ENCODE assay signal across 8 cellular contexts in the genomic region with DNA sequence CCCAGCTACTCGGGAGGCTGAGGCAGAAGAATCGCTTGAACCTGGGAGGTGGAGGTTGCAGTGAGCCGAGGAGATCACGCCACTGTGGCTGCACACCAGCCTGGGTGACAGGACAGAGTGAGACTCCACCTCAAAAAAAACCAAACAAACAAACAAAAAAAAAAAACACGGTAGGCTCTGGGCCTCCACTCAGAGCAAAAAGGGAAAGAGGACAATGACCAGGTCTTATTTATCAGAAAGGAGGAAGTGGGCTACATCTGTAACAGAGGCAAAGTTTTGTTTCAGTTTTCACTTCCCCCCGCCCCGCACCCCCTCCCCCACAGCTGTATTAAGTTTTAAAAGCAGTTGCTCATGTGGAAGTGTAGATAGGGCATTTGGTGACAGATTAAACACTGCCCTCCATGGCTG.
DNase-seq lines count a peak whose midpoint lies in the region; ATAC-seq, FAIRE-seq and TF ChIP-seq lines count a peak whose summit lies in the region.

No MANE protein-coding gene starts in this region.

- DNase-seq in GM12892 (ENCODE audit: insufficient read length) (peak; percentile 12), GM12878 (ENCODE audit: low read depth, low spot score) (peak; percentile 40), dorsolateral prefrontal cortex (no peak), NCI-H748 (lab: John Stamatoyannopoulos, UW; ENCODE audit: unreplicated experiment) (no peak)
- no peak for DNase-seq in stimulated activated CD8-positive, alpha-beta memory T cell treated with anti-CD3 and anti-CD28 coated beads, Interleukin-4, amount 100 ng/mL, for 48 hours
- DNase-seq in stimulated activated CD4-positive, alpha-beta T cell treated with anti-CD3 and anti-CD28 coated beads, Interleukin-4, amount 100 ng/mL, for 1 hour = no peak

- TF ChIP-seq EP300 in GM12878 (IDR thresholded peaks at IDR 0.05; ENCODE audit: borderline replicate concordance in 1 of 2, control insufficient read depth in 1 of 2, low read depth in 2 of 2, low read length in 2 of 2) = peak in 1 of 2 experiments; percentile 30; a peak in 1 of 4 replicates

- ATAC-seq in GM21423 (IDR thresholded peaks at IDR 0.05; ENCODE audit: unreplicated experiment) = peak; percentile 87
- peak; percentile 67 for ATAC-seq in HG03457 (IDR thresholded peaks at IDR 0.05; ENCODE audit: unreplicated experiment)
- peak; percentile 96 for ATAC-seq in GM12878

- H3K27ac ChIP-seq in GM12878 (ENCODE audit: control insufficient read depth, insufficient read depth) = no peak overlapping the region
- no peak overlapping the region for H3K27ac ChIP-seq in dorsolateral prefrontal cortex

- TF ChIP-seq CTCF in GM12878 (IDR thresholded peaks at IDR 0.05 in 2 of 3, conservative IDR thresholded peaks at IDR 0.05 in 1 of 3; ENCODE audit: control insufficient read depth in 2 of 3, extremely low read depth in 1 of 3, insufficient read depth in 1 of 3, low read depth in 3 of 3, low read length in 3 of 3) = no peak
- no peak for TF ChIP-seq CTCF in dorsolateral prefrontal cortex (IDR thresholded peaks at IDR 0.05 in 54 of 56, conservative IDR thresholded peaks at IDR 0.05 in 2 of 56; ENCODE audit: low read depth in 1 of 56, partially characterized antibody in 56 of 56)

- peaks cover 19% of the 10 kb centered on the region for H3K4me1 ChIP-seq in GM12878 (ENCODE audit: control insufficient read depth, insufficient read depth, low read length)

- H3K79me2 ChIP-seq in GM12878 (ENCODE audit: control insufficient read depth, insufficient read depth, low read length) = no peaks in the 10 kb centered on the region

- POLR2A ChIA-PET in GM12878 (lab: Charles Lee) = no interaction called here

- intact Hi-C loops in GM12878 (cut with micrococcal nuclease; ENCODE audit: unreplicated experiment) (no loop called here), dorsolateral prefrontal cortex (cut with DNase I) (loop anchor here in 1 of 2 donors (5.0 kb wide), 1 partner anchor 49 kb away; no protein-coding TSS in a partner anchor)

- H3K4me2 ChIP-seq in GM12878 (ENCODE audit: control insufficient read depth, insufficient read depth) = peak overlapping the region; percentile 54

- in situ Hi-C loops in GM12878 (cut with MboI) = no loop called here

- RAD21 ChIA-PET in GM12878 (lab: Charles Lee; ENCODE audit: unreplicated experiment) = interaction anchor here (0.9 kb wide), 1 partner anchor 155 kb away, joined by 3 read pairs; no protein-coding TSS in a partner anchor

- FAIRE-seq in GM12892 (lab: Jason Lieb, UNC) = peak; percentile 69
- peak; percentile 35 for FAIRE-seq in GM12878 (lab: Jason Lieb, UNC)

- 0 out of 2 replicates have a peak overlapping the region, but pooled peaks have one; percentile 21 for H3K4me3 ChIP-seq in GM12878
- no peak overlapping the region for H3K4me3 ChIP-seq in dorsolateral prefrontal cortex

- no TSS peak for BruUV-seq in GM12878 (replicated peaks; lab: Mats Ljungman, UMichigan)

- TF ChIP-seq RAD21 in GM12878 (IDR thresholded peaks at IDR 0.05; ENCODE audit: insufficient read depth, low read depth, low read length) = no peak

- SMC1A ChIA-PET in GM12878 (lab: Charles Lee; ENCODE audit: uncharacterized antibody, unreplicated experiment) = interaction anchor here (1.2 kb wide), 1 partner anchor 156 kb away, joined by 3 read pairs; no protein-coding TSS in a partner anchor

- no peaks in the 10 kb centered on the region for H3K27me3 ChIP-seq in GM12878 (replicated peaks in 1 of 2; ENCODE audit: control insufficient read depth in 2 of 2, insufficient read depth in 2 of 2, low read length in 1 of 2)
- no peaks in the 10 kb centered on the region for H3K27me3 ChIP-seq in dorsolateral prefrontal cortex

- CTCF ChIA-PET in GM12878 (lab: Yijun Ruan, JAX) = interaction anchor here (1.0 to 1.2 kb wide), 2 partner anchors 86 to 286 kb away, joined by 4 to 5 read pairs; no protein-coding TSS in a partner anchor

- WGBS in GM12878 (ENCODE audit: insufficient coverage, insufficient replicate concordance, low lambda C conversion rate, missing lambda C conversion rate) = 0% methylated on average over 7 of the region's 7 CpGs

- peak overlapping the region; percentile 24; the same call in 1 of the 2 replicates for H2AFZ ChIP-seq in GM12878 (ENCODE audit: control insufficient read depth, low read depth, low read length)

- H3K9ac ChIP-seq in GM12878 (ENCODE audit: control insufficient read depth, insufficient read depth, low read length) = no peak overlapping the region

- H4K20me1 ChIP-seq in GM12878 (ENCODE audit: control insufficient read depth, insufficient read depth) = no peaks in the 10 kb centered on the region

- TF ChIP-seq POLR2A in GM12892 (IDR thresholded peaks at IDR 0.05; ENCODE audit: low read depth, low read length) (no peak), GM12878 (IDR thresholded peaks at IDR 0.05; ENCODE audit: low read depth, low read length) (no peak)

- no peaks in the 10 kb centered on the region; the same call in 2 of the 3 replicates for H3K9me3 ChIP-seq in GM12878 (replicated peaks; ENCODE audit: control insufficient read depth, insufficient read depth, low read length)

- no peaks in the 10 kb centered on the region for H3K36me3 ChIP-seq in GM12878 (ENCODE audit: control insufficient read depth in 2 of 2, insufficient read depth in 2 of 2, low read length in 1 of 2)

TF ChIP-seq in GM12878, 131 proteins besides CTCF, POLR2A, EP300 and RAD21 (continues in another document):
- TF ChIP-seq SMARCA5 (IDR thresholded peaks at IDR 0.05) (no peak), NBN (IDR thresholded peaks at IDR 0.05) (peak; percentile 66; the same call in 1 of the 2 replicates), CREM (IDR thresholded peaks at IDR 0.05; ENCODE audit: low read depth) (0 out of 2 replicates have a peak, but pooled peaks have one; percentile 26), SREBF2 (IDR thresholded peaks at IDR 0.05; ENCODE audit: low read length) (no peak), ATF7 (IDR thresholded peaks at IDR 0.05; ENCODE audit: low read depth) (peak; percentile 53; the same call in 1 of the 2 replicates), ETV6 (conservative IDR thresholded peaks at IDR 0.05 in 1 of 2, IDR thresholded peaks at IDR 0.05 in 1 of 2; ENCODE audit: borderline replicate concordance in 1 of 2, low read depth in 1 of 2) (peak in 1 of 2 experiments; percentile 84; a peak in 2 of 4 replicates), RUNX3 (IDR thresholded peaks at IDR 0.05; ENCODE audit: low read length) (peak; percentile 20; the same call in 1 of the 2 replicates), POU2F2 (IDR thresholded peaks at IDR 0.05; ENCODE audit: borderline replicate concordance, low read depth, low read length) (no peak), MTA2 (IDR thresholded peaks at IDR 0.05; ENCODE audit: low read depth) (peak; percentile 25; the same call in 1 of the 2 replicates), IKZF2 (IDR thresholded peaks at IDR 0.05) (peak in 1 of 2 experiments; percentile 31; a peak in 2 of 4 replicates), SPI1 (IDR thresholded peaks at IDR 0.05; ENCODE audit: borderline replicate concordance, insufficient read depth, low read depth, low read length) (peak; percentile 84; the same call in 1 of the 2 replicates), SP1 (IDR thresholded peaks at IDR 0.05; ENCODE audit: low read depth, low read length) (no peak), MYB (IDR thresholded peaks at IDR 0.05; ENCODE audit: borderline replicate concordance, low read depth, low read length) (no peak), DPF2 (IDR thresholded peaks at IDR 0.05) (peak; percentile 37; the same call in 1 of the 2 replicates), JUNB (IDR thresholded peaks at IDR 0.05) (no peak), ZNF384 (IDR thresholded peaks at IDR 0.05; ENCODE audit: borderline replicate concordance, low read depth, low read length) (peak; percentile 72; the same call in 1 of the 2 replicates), STAT3 (IDR thresholded peaks at IDR 0.05; ENCODE audit: low read depth, low read length) (no peak)
- TF ChIP-seq, protein P1, sequence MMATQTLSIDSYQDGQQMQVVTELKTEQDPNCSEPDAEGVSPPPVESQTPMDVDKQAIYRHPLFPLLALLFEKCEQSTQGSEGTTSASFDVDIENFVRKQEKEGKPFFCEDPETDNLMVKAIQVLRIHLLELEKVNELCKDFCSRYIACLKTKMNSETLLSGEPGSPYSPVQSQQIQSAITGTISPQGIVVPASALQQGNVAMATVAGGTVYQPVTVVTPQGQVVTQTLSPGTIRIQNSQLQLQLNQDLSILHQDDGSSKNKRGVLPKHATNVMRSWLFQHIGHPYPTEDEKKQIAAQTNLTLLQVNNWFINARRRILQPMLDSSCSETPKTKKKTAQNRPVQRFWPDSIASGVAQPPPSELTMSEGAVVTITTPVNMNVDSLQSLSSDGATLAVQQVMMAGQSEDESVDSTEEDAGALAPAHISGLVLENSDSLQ (IDR thresholded peaks at IDR 0.05) = no peak
- TF ChIP-seq, protein P2, sequence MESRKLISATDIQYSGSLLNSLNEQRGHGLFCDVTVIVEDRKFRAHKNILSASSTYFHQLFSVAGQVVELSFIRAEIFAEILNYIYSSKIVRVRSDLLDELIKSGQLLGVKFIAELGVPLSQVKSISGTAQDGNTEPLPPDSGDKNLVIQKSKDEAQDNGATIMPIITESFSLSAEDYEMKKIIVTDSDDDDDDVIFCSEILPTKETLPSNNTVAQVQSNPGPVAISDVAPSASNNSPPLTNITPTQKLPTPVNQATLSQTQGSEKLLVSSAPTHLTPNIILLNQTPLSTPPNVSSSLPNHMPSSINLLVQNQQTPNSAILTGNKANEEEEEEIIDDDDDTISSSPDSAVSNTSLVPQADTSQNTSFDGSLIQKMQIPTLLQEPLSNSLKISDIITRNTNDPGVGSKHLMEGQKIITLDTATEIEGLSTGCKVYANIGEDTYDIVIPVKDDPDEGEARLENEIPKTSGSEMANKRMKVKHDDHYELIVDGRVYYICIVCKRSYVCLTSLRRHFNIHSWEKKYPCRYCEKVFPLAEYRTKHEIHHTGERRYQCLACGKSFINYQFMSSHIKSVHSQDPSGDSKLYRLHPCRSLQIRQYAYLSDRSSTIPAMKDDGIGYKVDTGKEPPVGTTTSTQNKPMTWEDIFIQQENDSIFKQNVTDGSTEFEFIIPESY (IDR thresholded peaks at IDR 0.05) = no peak
- TF ChIP-seq, protein P3, sequence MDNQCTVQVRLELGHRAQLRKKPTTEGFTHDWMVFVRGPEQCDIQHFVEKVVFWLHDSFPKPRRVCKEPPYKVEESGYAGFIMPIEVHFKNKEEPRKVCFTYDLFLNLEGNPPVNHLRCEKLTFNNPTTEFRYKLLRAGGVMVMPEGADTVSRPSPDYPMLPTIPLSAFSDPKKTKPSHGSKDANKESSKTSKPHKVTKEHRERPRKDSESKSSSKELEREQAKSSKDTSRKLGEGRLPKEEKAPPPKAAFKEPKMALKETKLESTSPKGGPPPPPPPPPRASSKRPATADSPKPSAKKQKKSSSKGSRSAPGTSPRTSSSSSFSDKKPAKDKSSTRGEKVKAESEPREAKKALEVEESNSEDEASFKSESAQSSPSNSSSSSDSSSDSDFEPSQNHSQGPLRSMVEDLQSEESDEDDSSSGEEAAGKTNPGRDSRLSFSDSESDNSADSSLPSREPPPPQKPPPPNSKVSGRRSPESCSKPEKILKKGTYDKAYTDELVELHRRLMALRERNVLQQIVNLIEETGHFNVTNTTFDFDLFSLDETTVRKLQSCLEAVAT (IDR thresholded peaks at IDR 0.05) = peak; percentile 58; the same call in 1 of the 2 replicates

Comparison
In these comparisons a context has a peak if more than half of its experiments do, and no peak if none do; other contexts are left out.
1. DNase-seq: peak in GM12892 (single experiment) and GM12878 (single experiment); none in stimulated activated CD8-positive, alpha-beta memory T cell treated with anti-CD3 and anti-CD28 coated beads, Interleukin-4, amount 100 ng/mL, for 48 hours (single experiment), dorsolateral prefrontal cortex (0 of 10), NCI-H748 (single experiment) and stimulated activated CD4-positive, alpha-beta T cell treated with anti-CD3 and anti-CD28 coated beads, Interleukin-4, amount 100 ng/mL, for 1 hour (single experiment).
2. Peak in every context shown above with its lines, with median percentiles within 50 percentile points of each other: ATAC-seq.